ENCODE assay signal across 18 cellular contexts in the genomic region with DNA sequence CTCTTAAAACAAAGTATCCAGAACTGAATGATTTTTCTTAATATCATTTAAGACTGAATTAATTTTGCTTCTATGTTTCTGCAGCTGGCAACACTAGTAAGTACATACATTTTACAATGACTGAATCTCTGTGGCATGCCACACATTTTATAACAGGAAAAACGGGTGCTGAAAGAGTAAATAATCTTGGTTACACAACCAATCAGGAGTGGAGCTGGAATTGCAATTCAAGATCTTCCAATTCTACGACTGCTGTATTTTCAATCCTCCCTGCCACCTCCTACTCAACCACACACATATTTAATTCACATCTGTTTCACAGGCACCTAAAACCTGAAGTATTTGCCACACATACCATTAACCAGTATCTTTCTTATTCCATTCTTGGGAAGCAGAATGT. TPM values are rescaled to one million over a fixed set of nuclear protein-coding genes. Genes with fewer than 3 reads are reported as not detected.
A peak's percentile ranks its signal among the peaks of the same experiment; 100 is the strongest.
DNase-seq lines count a peak whose midpoint lies in the region; ATAC-seq, FAIRE-seq and TF ChIP-seq lines count a peak whose summit lies in the region.
"Had no signal": no experiment of that assay in that cellular context is flagged by ENCODE, and none has a peak within 500 bp of the region (broad histone marks: within the 10 kb centered on the region; RNA-seq: fewer than 3 reads in every experiment).

No MANE protein-coding gene starts in this region.

- no peak overlapping the region for H3K4ac ChIP-seq in H9 (ENCODE audit: low read depth, low read length)

- H3K27ac ChIP-seq in H9 (ENCODE audit: insufficient read length, low read depth, low read length) (no peak overlapping the region), HepG2 (ENCODE audit: extremely low read length, insufficient read depth, low read length) (no peak overlapping the region)
- H3K27ac ChIP-seq: right atrium auricular region, testis had no signal

- H3K4me3 ChIP-seq in AG04449 (ENCODE audit: low read depth, low read length) = no peak overlapping the region
- H3K4me3 ChIP-seq in HFF-Myc (replicated peaks; ENCODE audit: low read depth, low read length) = no peak overlapping the region
- no peak overlapping the region for H3K4me3 ChIP-seq in fibroblast of villous mesenchyme (ENCODE audit: low read depth, low read length)
- no peak overlapping the region for H3K4me3 ChIP-seq in HepG2 (replicated peaks in 1 of 3; ENCODE audit: insufficient read depth in 1 of 3, low read depth in 2 of 3, low read length in 3 of 3)
- H3K4me3 ChIP-seq: lung, right atrium auricular region, testis had no signal

- no peak overlapping the region for H2BK5ac ChIP-seq in H9 (ENCODE audit: insufficient read length, low read length)

- intact Hi-C loops in HepG2 (cut with micrococcal nuclease; ENCODE audit: unreplicated experiment) = loop anchor here (5.0 kb wide), 1 partner anchor 37 kb away; no protein-coding TSS in a partner anchor

- peaks cover 22 to 27% of the 10 kb centered on the region in 2 experiments for H3K4me1 Mint-ChIP-seq in H9
- H3K4me1 Mint-ChIP-seq: activated CD4-positive, alpha-beta memory T cell treated with anti-CD3 and anti-CD28 coated beads, Interleukin-2, amount 10 ng/mL, durations not matched to agents 7 days and 5 days; activated T-helper 17 cell treated with anti-CD3 and anti-CD28 coated beads, Interleukin-2, amount 50 U/mL, for 72 hours had no signal

- TF ChIP-seq RAD21 in HepG2 (CRISPR knock-in tag; IDR thresholded peaks at IDR 0.05) = no peak

- peaks cover 2% of the 10 kb centered on the region; the same call in 1 of the 2 replicates for H3K4me1 ChIP-seq in H9 (ENCODE audit: insufficient read depth, low read length)
- peaks cover 46% of the 10 kb centered on the region for H3K4me1 ChIP-seq in HepG2 (ENCODE audit: insufficient read depth, low read length)
- H3K4me1 ChIP-seq: right atrium auricular region had no signal

- no peak overlapping the region for H3K23ac ChIP-seq in H9 (ENCODE audit: insufficient read length, low read depth, low read length)

- no peak overlapping the region for H3K18ac ChIP-seq in H9 (ENCODE audit: insufficient read length, low read depth, low read length)

- no peak overlapping the region for H3K9ac ChIP-seq in H9 (ENCODE audit: extremely low read depth, insufficient read length, low read length)
- H3K9ac ChIP-seq in HepG2 (ENCODE audit: insufficient read depth, low read depth, low read length) = no peak overlapping the region

- H3K9me3 ChIP-seq in H9 (ENCODE audit: control insufficient read depth, low read depth, low read length) (no peaks in the 10 kb centered on the region), HepG2 (ENCODE audit: low read length) (no peaks in the 10 kb centered on the region)
- H3K9me3 ChIP-seq: right atrium auricular region, testis had no signal

- no CpG with 5 or more reads among the region's 2 CpGs for WGBS in H9 (ENCODE audit: extremely low coverage, insufficient read length, low lambda C conversion rate)
- 85% methylated on average over 2 of the region's 2 CpGs for WGBS in HepG2 (ENCODE audit: low lambda C conversion rate)

- no peak overlapping the region for H2BK120ac ChIP-seq in H9 (ENCODE audit: low read depth, low read length, poor library complexity, severe bottlenecking)

- H2BK12ac ChIP-seq in H9 (ENCODE audit: insufficient read length, low read depth, low read length) = no peak overlapping the region

- TF ChIP-seq CTCF in AG04449 (IDR thresholded peaks at IDR 0.05; ENCODE audit: insufficient read depth, low read length, missing control alignments) (no peak), HFF-Myc (IDR thresholded peaks at IDR 0.05; ENCODE audit: low read depth, low read length, missing control alignments) (no peak), fibroblast of villous mesenchyme (IDR thresholded peaks at IDR 0.05; ENCODE audit: insufficient read depth, low read depth, low read length) (no peak), H9 (conservative IDR thresholded peaks at IDR 0.05) (no peak), HepG2 (CRISPR knock-in tag; IDR thresholded peaks at IDR 0.05) (no peak)

- DNase-seq in AG04449 (ENCODE audit: low read depth, low spot score) (peak; percentile 82), HFF-Myc (ENCODE audit: extremely low read depth, low read depth) (peak; percentile 47), amniotic stem cell (lab: John Stamatoyannopoulos, UW) (peak; percentile 17), fibroblast of villous mesenchyme (ENCODE audit: low read depth) (peak; percentile 86), H9 (no peak), HepG2 (ENCODE audit: low spot score) (no peak), NCI-H187 treated with DMSO at 0.1 percent for 48 hours (lab: John Stamatoyannopoulos, UW) (no peak), putamen (ENCODE audit: low spot score) (no peak)
- DNase-seq: activated CD4-positive, alpha-beta memory T cell treated with anti-CD3 and anti-CD28 coated beads, Interleukin-2, amount 10 ng/mL, durations not matched to agents 7 days and 5 days; foreskin melanocyte; NCI-H2171 treated with DMSO at 0.1 percent for 48 hours; stimulated activated CD4-positive, alpha-beta T cell treated with anti-CD3 and anti-CD28 coated beads, Interleukin-2, amount 100 ng/mL, for 48 hours; stimulated activated CD8-positive, alpha-beta memory T cell treated with anti-CD3 and anti-CD28 coated beads, Interleukin-4, amount 100 ng/mL, for 48 hours; testis had no signal

- H3K27me3 ChIP-seq in H9 (ENCODE audit: insufficient read depth, low read length) (no peaks in the 10 kb centered on the region), HepG2 (ENCODE audit: control insufficient read depth in 1 of 2, insufficient read depth in 2 of 2, low read length in 2 of 2) (no peaks in the 10 kb centered on the region)
- H3K27me3 ChIP-seq: right atrium auricular region, testis had no signal

- H3K79me1 ChIP-seq in H9 (ENCODE audit: insufficient read depth, low read depth, low read length, poor library complexity, severe bottlenecking) = peaks cover 4% of the 10 kb centered on the region

- peak overlapping the region in 1 of 3 experiments; percentile 13; a peak in 1 of 7 replicates for H3K27ac Mint-ChIP-seq in H9
- H3K27ac Mint-ChIP-seq: activated CD4-positive, alpha-beta memory T cell treated with anti-CD3 and anti-CD28 coated beads, Interleukin-2, amount 10 ng/mL, durations not matched to agents 7 days and 5 days; activated T-helper 17 cell treated with anti-CD3 and anti-CD28 coated beads, Interleukin-2, amount 50 U/mL, for 72 hours had no signal

- no peak overlapping the region for H2BK20ac ChIP-seq in H9 (ENCODE audit: low read depth, low read length, poor library complexity, severe bottlenecking)

- H4K8ac ChIP-seq in H9 (replicated peaks; ENCODE audit: insufficient read length, low read depth, low read length) = no peak overlapping the region

- no peaks in the 10 kb centered on the region for H3K9me3 Mint-ChIP-seq in H9
- H3K9me3 Mint-ChIP-seq: activated CD4-positive, alpha-beta memory T cell treated with anti-CD3 and anti-CD28 coated beads, Interleukin-2, amount 10 ng/mL, durations not matched to agents 7 days and 5 days; activated T-helper 17 cell treated with anti-CD3 and anti-CD28 coated beads, Interleukin-2, amount 50 U/mL, for 72 hours had no signal

- POLR2A ChIA-PET in AG04449 (lab: Yijun Ruan, JAX) = interaction anchor here (0.7 kb wide), 1 partner anchor 278 kb away, joined by 3 read pairs; no protein-coding TSS in a partner anchor
- POLR2A ChIA-PET in HepG2 (lab: Yijun Ruan, JAX) = no interaction called here

- H2AFZ ChIP-seq in H9 (ENCODE audit: low read length) = no peak overlapping the region
- H2AFZ ChIP-seq in HepG2 (ENCODE audit: low read length) = no peak overlapping the region

- no peak overlapping the region for H4K91ac ChIP-seq in H9 (ENCODE audit: insufficient read length, low read depth, low read length)

- no peak for FAIRE-seq in HepG2 (lab: Jason Lieb, UNC)
- FAIRE-seq: GM18507 had no signal

- no peaks in the 10 kb centered on the region for H3K36me3 ChIP-seq in HepG2 (replicated peaks in 1 of 2; ENCODE audit: control insufficient read depth in 1 of 2, insufficient read depth in 2 of 2, low read length in 2 of 2)
- H3K36me3 ChIP-seq: right atrium auricular region had no signal

- BruUV-seq in HepG2 (replicated peaks; lab: Mats Ljungman, UMichigan) = no TSS peak

- H3K4me2 ChIP-seq in H9 (ENCODE audit: insufficient read depth, insufficient read length, low read length) (no peak overlapping the region), HepG2 (ENCODE audit: low read depth, low read length) (no peak overlapping the region)

- no peak for TF ChIP-seq POLR2A in HepG2 (IDR thresholded peaks at IDR 0.05; ENCODE audit: insufficient read depth in 1 of 2, low read depth in 2 of 2, low read length in 2 of 2)

- no peak overlapping the region for H2BK15ac ChIP-seq in H9 (ENCODE audit: low read depth, low read length)

- H4K20me1 ChIP-seq in H9 (ENCODE audit: control insufficient read depth, insufficient read depth, insufficient read length) (no peaks in the 10 kb centered on the region), HepG2 (ENCODE audit: insufficient read depth, low read length) (no peaks in the 10 kb centered on the region)

- H3K14ac ChIP-seq in H9 (ENCODE audit: insufficient read depth, low read length) = no peak overlapping the region

- ATAC-seq in HepG2 = no peak
- ATAC-seq: activated T-helper 17 cell treated with anti-CD3 and anti-CD28 coated beads, Interleukin-2, amount 50 U/mL, for 72 hours had no signal

- H3K79me2 ChIP-seq in H9 (ENCODE audit: insufficient read depth, low read length) (no peaks in the 10 kb centered on the region; the same call in 1 of the 2 replicates), HepG2 (ENCODE audit: insufficient read depth, low read length) (peaks cover 16% of the 10 kb centered on the region)

- H3K36me3 Mint-ChIP-seq in H9 (ENCODE audit: insufficient read depth in 1 of 3, low read depth in 3 of 3) = no peaks in the 10 kb centered on the region

- no peak overlapping the region for H3K4me3 Mint-ChIP-seq in H9
- H3K4me3 Mint-ChIP-seq: activated CD4-positive, alpha-beta memory T cell treated with anti-CD3 and anti-CD28 coated beads, Interleukin-2, amount 10 ng/mL, durations not matched to agents 7 days and 5 days; activated T-helper 17 cell treated with anti-CD3 and anti-CD28 coated beads, Interleukin-2, amount 50 U/mL, for 72 hours had no signal

- in situ Hi-C loops in HepG2 (cut with HindIII; ENCODE audit: extremely low pct_ligation_motif_present, low pct_unique_long_range_greater_than_20kb) = no loop called here

- no peak overlapping the region for H3K56ac ChIP-seq in H9 (ENCODE audit: insufficient read length, low read depth, low read length)

- no peak overlapping the region for H4K5ac ChIP-seq in H9 (ENCODE audit: insufficient read length, low read depth, low read length)

- H3T11ph ChIP-seq in H9 (ENCODE audit: low read length) = no peak overlapping the region

- no peaks in the 10 kb centered on the region for H3K27me3 Mint-ChIP-seq in H9 (ENCODE audit: low read depth)

- CTCF ChIA-PET in AG04449 (lab: Yijun Ruan, JAX) (interaction anchor here (0.8 kb wide), 1 partner anchor 9 kb away, joined by 3 read pairs; no protein-coding TSS in a partner anchor), HepG2 (lab: Yijun Ruan, JAX; ENCODE audit: low intra/inter-chr PET ratio, low total read pairs) (no interaction called here)

- H2AK5ac ChIP-seq in H9 (ENCODE audit: insufficient read length, low read length) = no peak overlapping the region

- no peaks in the 10 kb centered on the region for H3K23me2 ChIP-seq in H9 (ENCODE audit: insufficient read length, low read depth, low read length, poor library complexity, severe bottlenecking)

- TF ChIP-seq EP300 in HepG2 (IDR thresholded peaks at IDR 0.05; ENCODE audit: low read depth in 2 of 2, low read length in 2 of 2) (no peak), HepG2 (CRISPR knock-in tag; IDR thresholded peaks at IDR 0.05; ENCODE audit: borderline replicate concordance) (no peak)

RNA-seq across cellular contexts. Expression of gene NR5A1, which starts 52.7 kb away (rescaled TPM):
- total RNA-seq in fibroblast of villous mesenchyme (not detected in 2 replicates), H9 (2021) (0.37 and 0.46 TPM in 2 replicates), HepG2 (2016; rRNA removed; fragmentation: Illumina TruSeq; extraction: Trizol) (38.8 and 44.7 TPM in 2 replicates)
- 7.2 and 7.8 TPM in 2 replicates for total RNA-seq in HepG2 (2016; cell fraction: cytosol; rRNA removed; fragmentation: Illumina TruSeq; extraction: Trizol; ENCODE audit: low read depth)
- 32.3 and 46.7 TPM in 2 replicates for total RNA-seq in HepG2 (2016; cell fraction: insoluble cytoplasmic fraction; rRNA removed; fragmentation: Illumina TruSeq; extraction: Trizol)
- 22.5 and 25.3 TPM in 2 replicates for total RNA-seq in HepG2 (2016; cell fraction: membrane; rRNA removed; fragmentation: Illumina TruSeq; extraction: Trizol)
- total RNA-seq in HepG2 (2016; cell fraction: nucleus; rRNA removed; fragmentation: Illumina TruSeq; extraction: Trizol) = 26.4 and 32.4 TPM in 2 replicates
- polyA plus RNA-seq in HepG2 (2011; rRNA removed) = 28.9 and 43.2 TPM in 2 replicates
- 25.4 and 37.8 TPM in 2 replicates for polyA plus RNA-seq in HepG2 (2011; cell fraction: cytosol; rRNA removed)
- polyA plus RNA-seq in HepG2 (2011; cell fraction: nucleus; rRNA removed) = 82.6 and 84.5 TPM in 2 replicates
- 22.4 and 32.6 TPM in 2 replicates for polyA plus RNA-seq in HepG2 (2012)
- polyA plus RNA-seq in HepG2 (2016; cell fraction: cytosol; fragmentation: Illumina TruSeq; extraction: Trizol; ENCODE audit: low read depth) = 6.7 and 7.0 TPM in 2 replicates
- 34.3 and 43.6 TPM in 2 replicates for polyA plus RNA-seq in HepG2 (2016; cell fraction: insoluble cytoplasmic fraction; fragmentation: Illumina TruSeq; extraction: Trizol; ENCODE audit: low read depth)
- polyA plus RNA-seq in HepG2 (2016; cell fraction: membrane; fragmentation: Illumina TruSeq; extraction: Trizol; ENCODE audit: low read depth) = 17.4 and 17.9 TPM in 2 replicates
- polyA plus RNA-seq in HepG2 (2016; cell fraction: nucleus; fragmentation: Illumina TruSeq; extraction: Trizol; ENCODE audit: insufficient read depth, low read depth) = 59.8 and 63.0 TPM in 2 replicates
- 75.6 TPM in 1 of 2 replicates, not detected in the other for polyA minus RNA-seq in HepG2 (2011; rRNA and poly(A)+ RNA removed; ENCODE audit: low replicate concordance)
- polyA minus RNA-seq in HepG2 (2011; cell fraction: cytosol; rRNA and poly(A)+ RNA removed) = 33.2 and 39.7 TPM in 2 replicates
- polyA minus RNA-seq in HepG2 (2011; cell fraction: nucleus; rRNA and poly(A)+ RNA removed) = 18.8 and 21.6 TPM in 2 replicates
- total RNA-seq: activated CD4-positive, alpha-beta memory T cell treated with anti-CD3 and anti-CD28 coated beads, Interleukin-2, amount 10 ng/mL, durations not matched to agents 7 days and 5 days; activated T-helper 17 cell treated with anti-CD3 and anti-CD28 coated beads, Interleukin-2, amount 50 U/mL, for 72 hours; right atrium auricular region had no signal

Comparison
In these comparisons a context has a peak if more than half of its experiments do, and no peak if none do; other contexts are left out.
1. DNase-seq: peak in AG04449 (single experiment), HFF-Myc (single experiment), amniotic stem cell (single experiment) and fibroblast of villous mesenchyme (single experiment); none in H9 (single experiment), HepG2 (single experiment), NCI-H187 treated with DMSO at 0.1 percent for 48 hours (single experiment) and putamen (single experiment).